In genomic region chr4:176592976-176593375, GRCh38 we compare ENCODE assay signal across 28 cellular contexts.
"Had no signal": no experiment of that assay in that cellular context is flagged by ENCODE, and none has a peak within 500 bp of the region (broad histone marks: within the 10 kb centered on the region; RNA-seq: fewer than 3 reads in every experiment).

No MANE protein-coding gene starts in this region.

- FAIRE-seq: islet of Langerhans, kidney, urothelium cell line had no signal

- H3K36me3 Mint-ChIP-seq: immature natural killer cell; naive thymus-derived CD4-positive, alpha-beta T cell; natural killer cell treated with Interleukin-12 subunit alpha and Interleukin-12 subunit beta and Interleukin-15 and Interleukin-18, amount 100 ng/mL, for 72 hours; stimulated activated effector memory CD8-positive, alpha-beta T cell treated with anti-CD3 and anti-CD28 coated beads, Interleukin-12 subunit alpha, Interleukin-12 subunit beta, amount 100 ng/mL, for 72 hours had no signal

- H3K27ac Mint-ChIP-seq: immature natural killer cell; naive thymus-derived CD4-positive, alpha-beta T cell; natural killer cell treated with Interleukin-12 subunit alpha and Interleukin-12 subunit beta and Interleukin-15 and Interleukin-18, amount 100 ng/mL, for 72 hours; stimulated activated effector memory CD8-positive, alpha-beta T cell treated with anti-CD3 and anti-CD28 coated beads, Interleukin-12 subunit alpha, Interleukin-12 subunit beta, amount 100 ng/mL, for 72 hours; stimulated activated naive CD8-positive, alpha-beta T cell treated with anti-CD3 and anti-CD28 coated beads, Interleukin-15, Interleukin-2, amounts not matched to agents 100 ng/mL and 50 ng/mL, for 24 hours had no signal

- ATAC-seq: left colon; left lung; lower lobe of right lung; mucosa of descending colon; naive thymus-derived CD4-positive, alpha-beta T cell; natural killer cell treated with Interleukin-12 subunit alpha and Interleukin-12 subunit beta and Interleukin-15 and Interleukin-18, amount 100 ng/mL, for 72 hours; right cardiac atrium; sciatic nerve; stimulated activated effector memory CD8-positive, alpha-beta T cell treated with anti-CD3 and anti-CD28 coated beads, Interleukin-12 subunit alpha, Interleukin-12 subunit beta, amount 100 ng/mL, for 72 hours; upper lobe of right lung had no signal

- H3K9me3 ChIP-seq: lower lobe of right lung, mucosa of descending colon, ovary, prostate gland, suprapubic skin, tibial artery, upper lobe of right lung had no signal

- H3K27me3 Mint-ChIP-seq: naive thymus-derived CD4-positive, alpha-beta T cell; natural killer cell treated with Interleukin-12 subunit alpha and Interleukin-12 subunit beta and Interleukin-15 and Interleukin-18, amount 100 ng/mL, for 72 hours; stimulated activated naive CD8-positive, alpha-beta T cell treated with anti-CD3 and anti-CD28 coated beads, Interleukin-15, Interleukin-2, amounts not matched to agents 100 ng/mL and 50 ng/mL, for 24 hours had no signal

- H3K4me1 ChIP-seq: left lung, lower lobe of right lung, prostate gland, spleen, suprapubic skin, tibial artery, upper lobe of right lung had no signal

- H3K4me1 Mint-ChIP-seq: immature natural killer cell; naive thymus-derived CD4-positive, alpha-beta T cell; stimulated activated effector memory CD8-positive, alpha-beta T cell treated with anti-CD3 and anti-CD28 coated beads, Interleukin-12 subunit alpha, Interleukin-12 subunit beta, amount 100 ng/mL, for 72 hours had no signal

- H3K36me3 ChIP-seq: left lung, lower lobe of right lung, ovary, prostate gland, spleen, suprapubic skin, thoracic aorta, tibial artery, upper lobe of right lung had no signal

- H3K4me3 Mint-ChIP-seq: immature natural killer cell; naive thymus-derived CD4-positive, alpha-beta T cell; natural killer cell treated with Interleukin-12 subunit alpha and Interleukin-12 subunit beta and Interleukin-15 and Interleukin-18, amount 100 ng/mL, for 72 hours; stimulated activated effector memory CD8-positive, alpha-beta T cell treated with anti-CD3 and anti-CD28 coated beads, Interleukin-12 subunit alpha, Interleukin-12 subunit beta, amount 100 ng/mL, for 72 hours; stimulated activated naive CD8-positive, alpha-beta T cell treated with anti-CD3 and anti-CD28 coated beads, Interleukin-15, Interleukin-2, amounts not matched to agents 100 ng/mL and 50 ng/mL, for 24 hours had no signal

- H3K27me3 ChIP-seq: left lung, ovary, spleen, suprapubic skin, tibial artery, upper lobe of right lung had no signal

- H3K27ac ChIP-seq: left lung, lower lobe of right lung, ovary, prostate gland, skin epidermis, spleen, suprapubic skin, thoracic aorta, tibial artery, upper lobe of right lung had no signal

- DNase-seq: hippocampal formation; immature natural killer cell; kidney; left colon; left lung; lower lobe of right lung; midbrain; mucosa of descending colon; naive thymus-derived CD4-positive, alpha-beta T cell; ovary; retina; right cardiac atrium; spleen; stimulated activated CD4-positive, alpha-beta T cell treated with anti-CD3 and anti-CD28 coated beads, Interleukin-4, amount 100 ng/mL, for 24 hours; stimulated activated naive CD4-positive, alpha-beta T cell; tibial artery; trophoblast cell; upper lobe of right lung had no signal

- H3K4me3 ChIP-seq: left lung, lower lobe of right lung, mucosa of descending colon, ovary, prostate gland, skin epidermis, spleen, suprapubic skin, thoracic aorta, tibial artery, upper lobe of right lung had no signal
